ENCODE assay signal across 8 cellular contexts in genomic region chr5:138330813-138331448, GRCh38. TPM values are rescaled to one million over a fixed set of nuclear protein-coding genes. Genes with fewer than 3 reads are reported as not detected.
DNase-seq lines count a peak whose midpoint lies in the region; TF ChIP-seq lines count a peak whose summit lies in the region.

No MANE protein-coding gene starts in this region.

- H3K36me3 Mint-ChIP-seq in T-helper 1 cell treated with Interleukin-12 subunit alpha and Interleukin-12 subunit beta and Interleukin-4 antibody, amounts not matched to agents 30 μg/mL and 1 μg/mL, for 36 hours (ENCODE audit: low read depth): peaks cover 5% of the 10 kb centered on the region

- H3K27me3 Mint-ChIP-seq in T-helper 1 cell treated with Interleukin-12 subunit alpha and Interleukin-12 subunit beta and Interleukin-4 antibody, amounts not matched to agents 30 μg/mL and 1 μg/mL, for 36 hours (ENCODE audit: low read depth): no peaks in the 10 kb centered on the region

- peaks cover 3% of the 10 kb centered on the region for H3K4me1 ChIP-seq in iPS-15b (ENCODE audit: control insufficient read depth, insufficient read depth, low read length)
- H3K4me1 ChIP-seq in stomach smooth muscle (ENCODE audit: control insufficient read depth, insufficient read depth, low read length): peaks cover 14% of the 10 kb centered on the region

- DNase-seq in T-helper 1 cell (no peak), WERI-Rb-1 (no peak), NCI-H1417 treated with DMSO at 0.1 percent for 48 hours (lab: John Stamatoyannopoulos, UW) (no peak), H4 (ENCODE audit: low spot score) (no peak), NCI-H524 (lab: John Stamatoyannopoulos, UW) (no peak)

- H3K36me3 ChIP-seq in WERI-Rb-1: peaks cover 15% of the 10 kb centered on the region
- no peaks in the 10 kb centered on the region for H3K36me3 ChIP-seq in iPS-15b (ENCODE audit: control insufficient read depth, insufficient read depth, low read length)
- H3K36me3 ChIP-seq in stomach smooth muscle (ENCODE audit: control insufficient read depth in 2 of 2, insufficient read depth in 2 of 2, low read length in 2 of 2): no peaks in the 10 kb centered on the region

- H3K4me1 Mint-ChIP-seq in T-helper 1 cell treated with Interleukin-12 subunit alpha and Interleukin-12 subunit beta and Interleukin-4 antibody, amounts not matched to agents 30 μg/mL and 1 μg/mL, for 36 hours (ENCODE audit: low read depth): peaks cover 23% of the 10 kb centered on the region

- H3K27ac ChIP-seq in WERI-Rb-1 (peak overlapping the region; percentile 93), stomach smooth muscle (ENCODE audit: low read length) (no peak overlapping the region)

- H3K9ac ChIP-seq in iPS-15b (ENCODE audit: low read depth, low read length) (peak overlapping the region; percentile 92), stomach smooth muscle (ENCODE audit: low read length in 2 of 2) (no peak overlapping the region)

- no peaks in the 10 kb centered on the region for H3K9me3 Mint-ChIP-seq in T-helper 1 cell treated with Interleukin-12 subunit alpha and Interleukin-12 subunit beta and Interleukin-4 antibody, amounts not matched to agents 30 μg/mL and 1 μg/mL, for 36 hours

- H3K27me3 ChIP-seq in WERI-Rb-1 (ENCODE audit: insufficient read depth, low read depth, severe bottlenecking) (no peaks in the 10 kb centered on the region), iPS-15b (ENCODE audit: control insufficient read depth, insufficient read depth, low read length) (no peaks in the 10 kb centered on the region), stomach smooth muscle (ENCODE audit: control insufficient read depth in 1 of 2, insufficient read depth in 2 of 2, low read length in 2 of 2) (no peaks in the 10 kb centered on the region)

- H3K4me3 ChIP-seq in WERI-Rb-1 (ENCODE audit: low read depth, low read length) (peak overlapping the region; percentile 89), iPS-15b (ENCODE audit: low read depth, low read length) (peak overlapping the region; percentile 80), stomach smooth muscle (ENCODE audit: low read length in 2 of 2) (peak overlapping the region; percentile 53 to 81)

- no peak for TF ChIP-seq CTCF in WERI-Rb-1 (IDR thresholded peaks at IDR 0.05; ENCODE audit: low read depth, low read length)

- H3K27ac Mint-ChIP-seq in T-helper 1 cell treated with Interleukin-12 subunit alpha and Interleukin-12 subunit beta and Interleukin-4 antibody, amounts not matched to agents 30 μg/mL and 1 μg/mL, for 36 hours: peak overlapping the region; percentile 81

- H3K4me3 Mint-ChIP-seq in T-helper 1 cell treated with Interleukin-12 subunit alpha and Interleukin-12 subunit beta and Interleukin-4 antibody, amounts not matched to agents 30 μg/mL and 1 μg/mL, for 36 hours: peak overlapping the region; percentile 84

- no peaks in the 10 kb centered on the region for H3K9me3 ChIP-seq in WERI-Rb-1 (ENCODE audit: severe bottlenecking)
- no peaks in the 10 kb centered on the region for H3K9me3 ChIP-seq in iPS-15b (ENCODE audit: control insufficient read depth, insufficient read depth, low read length)
- H3K9me3 ChIP-seq in stomach smooth muscle (ENCODE audit: control insufficient read depth in 2 of 2, low read length in 2 of 2): no peaks in the 10 kb centered on the region

RNA-seq across cellular contexts. Expression of gene CDC25C, which starts 0.7 kb away (rescaled TPM):
- total RNA-seq in H4 (2014; rRNA removed; shearing (Covaris generic)): 21.6 and 25.1 TPM in 2 replicates

RNA-seq across cellular contexts. Expression of gene FAM53C, which starts 7.1 kb away (rescaled TPM):
- total RNA-seq in H4 (2014; rRNA removed; shearing (Covaris generic)): 24.8 and 25.8 TPM in 2 replicates

RNA-seq across cellular contexts. Expression of gene KDM3B, which starts 21.6 kb away (rescaled TPM):
- total RNA-seq in H4 (2014; rRNA removed; shearing (Covaris generic)): 49.0 and 53.1 TPM in 2 replicates

RNA-seq across cellular contexts. Expression of gene GFRA3, which starts 56.5 kb away (rescaled TPM):
- not detected in 2 replicates for total RNA-seq in H4 (2014; rRNA removed; shearing (Covaris generic))
